In genomic region chr4:971670-972500, GRCh38 we compare ENCODE assay signal across 1 cellular context.
TF ChIP-seq lines count a peak whose summit lies in the region.

No MANE protein-coding gene starts in this region.

TF ChIP-seq in GM12878, 131 proteins besides CTCF, POLR2A, EP300 and RAD21:
- TF ChIP-seq STAT3 (IDR thresholded peaks at IDR 0.05; ENCODE audit: low read depth, low read length) (no peak), IRF4 (IDR thresholded peaks at IDR 0.05; ENCODE audit: low read depth, low read length) (no peak), RAD51 (IDR thresholded peaks at IDR 0.05) (no peak), KDM1A (IDR thresholded peaks at IDR 0.05; ENCODE audit: borderline replicate concordance) (no peak), SIN3A (IDR thresholded peaks at IDR 0.05; ENCODE audit: low read depth, low read length) (no peak), MEF2A (IDR thresholded peaks at IDR 0.05; ENCODE audit: insufficient read depth, low read depth, low read length) (no peak), PML (IDR thresholded peaks at IDR 0.05; ENCODE audit: low read length) (no peak), ASH2L (IDR thresholded peaks at IDR 0.05; ENCODE audit: borderline replicate concordance, low read depth) (no peak), DPF2 (IDR thresholded peaks at IDR 0.05) (no peak), MYC (IDR thresholded peaks at IDR 0.05; ENCODE audit: insufficient read depth, insufficient read length, insufficient replicate concordance, low read length, severe bottlenecking) (no peak), SMC3 (IDR thresholded peaks at IDR 0.05; ENCODE audit: borderline replicate concordance, low read length) (no peak), KLF5 (IDR thresholded peaks at IDR 0.05; ENCODE audit: partially characterized antibody) (no peak), SRF (IDR thresholded peaks at IDR 0.05; ENCODE audit: low read depth in 2 of 2, low read length in 2 of 2) (no peak), NFXL1 (IDR thresholded peaks at IDR 0.05; ENCODE audit: borderline replicate concordance) (no peak)
- TF ChIP-seq, protein P1, sequence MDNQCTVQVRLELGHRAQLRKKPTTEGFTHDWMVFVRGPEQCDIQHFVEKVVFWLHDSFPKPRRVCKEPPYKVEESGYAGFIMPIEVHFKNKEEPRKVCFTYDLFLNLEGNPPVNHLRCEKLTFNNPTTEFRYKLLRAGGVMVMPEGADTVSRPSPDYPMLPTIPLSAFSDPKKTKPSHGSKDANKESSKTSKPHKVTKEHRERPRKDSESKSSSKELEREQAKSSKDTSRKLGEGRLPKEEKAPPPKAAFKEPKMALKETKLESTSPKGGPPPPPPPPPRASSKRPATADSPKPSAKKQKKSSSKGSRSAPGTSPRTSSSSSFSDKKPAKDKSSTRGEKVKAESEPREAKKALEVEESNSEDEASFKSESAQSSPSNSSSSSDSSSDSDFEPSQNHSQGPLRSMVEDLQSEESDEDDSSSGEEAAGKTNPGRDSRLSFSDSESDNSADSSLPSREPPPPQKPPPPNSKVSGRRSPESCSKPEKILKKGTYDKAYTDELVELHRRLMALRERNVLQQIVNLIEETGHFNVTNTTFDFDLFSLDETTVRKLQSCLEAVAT (IDR thresholded peaks at IDR 0.05): no peak
